Comparison of ENCODE assay signal across 8 cellular contexts in the genomic region with DNA sequence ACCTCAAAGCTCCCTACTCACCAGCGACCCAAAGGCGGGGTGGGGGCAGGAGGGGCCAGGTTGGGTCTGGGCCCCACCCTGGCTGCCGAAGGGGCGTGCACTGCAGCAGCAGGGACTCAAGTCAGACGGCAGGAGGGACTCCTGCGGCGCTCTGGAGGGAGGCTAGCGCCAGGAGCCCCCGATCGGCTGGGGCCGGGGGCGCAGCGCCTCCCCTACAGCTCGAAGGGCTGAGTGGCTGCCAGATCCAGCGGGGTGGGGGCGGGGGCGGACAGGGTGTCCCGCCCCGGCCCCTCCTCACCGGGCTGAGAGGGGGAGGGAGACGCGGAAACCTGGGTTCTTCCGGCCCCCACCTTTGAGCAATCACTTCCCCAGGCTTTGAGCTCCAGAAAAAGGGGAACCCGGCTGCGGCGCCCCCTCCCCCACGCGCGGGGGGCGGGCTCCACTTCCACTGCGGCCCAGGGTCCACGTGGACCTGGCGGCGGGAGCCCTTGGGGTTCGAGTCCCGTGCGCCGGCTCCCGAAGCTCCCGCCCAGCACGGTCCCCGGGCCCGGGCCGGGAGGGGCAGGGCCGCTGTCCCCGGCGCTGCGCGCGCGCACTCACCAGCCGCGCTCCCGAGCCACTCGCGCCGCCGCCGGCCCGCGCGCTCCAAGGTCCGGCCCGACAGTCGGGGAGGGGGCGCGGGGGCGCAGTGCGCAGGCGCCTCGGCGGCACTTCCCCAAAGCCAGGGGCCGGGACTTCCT. TPM values are rescaled to one million over a fixed set of nuclear protein-coding genes. Genes with fewer than 3 reads are reported as not detected.
DNase-seq lines count a peak whose midpoint lies in the region; ATAC-seq, FAIRE-seq and TF ChIP-seq lines count a peak whose summit lies in the region.

A gene with protein sequence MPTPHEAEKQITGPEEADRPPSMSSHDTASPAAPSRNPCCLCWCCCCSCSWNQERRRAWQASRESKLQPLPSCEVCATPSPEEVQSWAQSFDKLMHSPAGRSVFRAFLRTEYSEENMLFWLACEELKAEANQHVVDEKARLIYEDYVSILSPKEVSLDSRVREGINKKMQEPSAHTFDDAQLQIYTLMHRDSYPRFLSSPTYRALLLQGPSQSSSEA (minus strand): TSS at position 246 of the 740 bp plus-strand sequence. CDS start 2,632 bp downstream, outside the sequence.

- H3K9ac ChIP-seq in kidney (ENCODE audit: low read length in 2 of 2), result peak within 1 kb of the TSS; percentile 55

- H3K9me3 Mint-ChIP-seq in activated B cell treated with CpG ODN at 0.5 μM for 24 hours, result no peaks in the 10 kb centered on the region

- POLR2A ChIA-PET in activated B cell treated with CpG ODN at 0.5 μM for 24 hours (lab: Charles Lee), result interaction anchor here (0.6 to 8.1 kb wide), 19 partner anchors 13 to 559 kb away, joined by 3 to 77 read pairs (median 6); a partner anchor contains a TSS

- H3K4me3 Mint-ChIP-seq in activated B cell treated with CpG ODN at 0.5 μM for 24 hours, result peak within 1 kb of the TSS; percentile 87

- peak; percentile 49 for ATAC-seq in activated B cell treated with CpG ODN at 0.5 μM for 24 hours (ENCODE audit: low read depth)

- intact Hi-C loops in activated B cell treated with CpG ODN at 0.5 μM for 24 hours (cut with micrococcal nuclease) (loop anchor here (1.0 to 5.0 kb wide), 2 partner anchors 21 to 97 kb away; a partner anchor contains a TSS), kidney (cut with DNase I) (no loop called here)

- H3K27me3 Mint-ChIP-seq in activated B cell treated with CpG ODN at 0.5 μM for 24 hours, result peaks cover 3% of the 10 kb centered on the region

- peak within 1 kb of the TSS; percentile 32 to 65 for H3K27ac ChIP-seq in kidney (ENCODE audit: low read depth in 2 of 2, low read length in 2 of 2)

- DNase-seq in GF-D8 (lab: John Stamatoyannopoulos, UW) (peak; percentile 91), HCEC 1CT (peak; percentile 43), NCI-H1930 (lab: John Stamatoyannopoulos, UW) (peak; percentile 65 to 85), activated B cell treated with CpG ODN at 0.5 μM for 24 hours (peak; percentile 86), cerebellum (ENCODE audit: low spot score) (peak; percentile 87), kidney (peak; percentile 89), putamen (ENCODE audit: low spot score) (no peak)
- DNase-seq in stimulated activated CD4-positive, alpha-beta T cell treated with anti-CD3 and anti-CD28 coated beads, Interleukin-15, amount 100 ng/mL, for 1 hour (ENCODE audit: low read depth in 1 of 2, low spot score in 1 of 2), result peak; percentile 40 to 54

- H3K9me3 ChIP-seq in kidney (ENCODE audit: control insufficient read depth in 1 of 2, low read length in 2 of 2), result no peaks in the 10 kb centered on the region

- CTCF ChIA-PET in activated B cell treated with CpG ODN at 0.5 μM for 24 hours (lab: Charles Lee), result interaction anchor here (0.8 to 7.5 kb wide), 4 partner anchors 10 to 106 kb away, joined by 3 to 80 read pairs (median 3); a partner anchor contains a TSS

- H3K4me1 ChIP-seq in kidney (ENCODE audit: control insufficient read depth in 1 of 2, insufficient read depth in 1 of 2, low read depth in 1 of 2, low read length in 2 of 2), result peaks cover 3 to 23% of the 10 kb centered on the region in 2 donors

- FAIRE-seq in kidney (lab: Jason Lieb, UNC), result no peak

- H3K36me3 ChIP-seq in kidney (ENCODE audit: control insufficient read depth in 1 of 2, insufficient read depth in 2 of 2, low read length in 2 of 2), result no peaks in the 10 kb centered on the region

- peaks cover 68% of the 10 kb centered on the region for H3K4me1 Mint-ChIP-seq in activated B cell treated with CpG ODN at 0.5 μM for 24 hours

- H3K4me3 ChIP-seq in kidney (ENCODE audit: low read length in 2 of 2), result peak within 1 kb of the TSS; percentile 28 to 59

- TF ChIP-seq CTCF in activated B cell treated with CpG ODN at 0.5 μM for 24 hours (IDR thresholded peaks at IDR 0.05), result no peak
- TF ChIP-seq CTCF in kidney (IDR thresholded peaks at IDR 0.05; ENCODE audit: borderline replicate concordance, extremely low read depth, insufficient read depth), result no peak

- peaks cover 20% of the 10 kb centered on the region for H3K36me3 Mint-ChIP-seq in activated B cell treated with CpG ODN at 0.5 μM for 24 hours (ENCODE audit: low read depth)

- H3K27ac Mint-ChIP-seq in activated B cell treated with CpG ODN at 0.5 μM for 24 hours, result peak within 1 kb of the TSS; percentile 89

RNA-seq across cellular contexts. Expression of the gene that starts here (rescaled TPM):
- total RNA-seq in activated B cell treated with CpG ODN at 0.5 μM for 24 hours, result 45.0 and 53.4 TPM in 2 replicates
- total RNA-seq in cerebellum, result 8.4 TPM
- total RNA-seq in kidney, result 20.2 TPM
- polyA plus RNA-seq in kidney (ENCODE audit: insufficient read depth, low read depth, low replicate concordance), result 6.8 TPM
